Comparison of ENCODE assay signal across 1 cellular context in the genomic region with DNA sequence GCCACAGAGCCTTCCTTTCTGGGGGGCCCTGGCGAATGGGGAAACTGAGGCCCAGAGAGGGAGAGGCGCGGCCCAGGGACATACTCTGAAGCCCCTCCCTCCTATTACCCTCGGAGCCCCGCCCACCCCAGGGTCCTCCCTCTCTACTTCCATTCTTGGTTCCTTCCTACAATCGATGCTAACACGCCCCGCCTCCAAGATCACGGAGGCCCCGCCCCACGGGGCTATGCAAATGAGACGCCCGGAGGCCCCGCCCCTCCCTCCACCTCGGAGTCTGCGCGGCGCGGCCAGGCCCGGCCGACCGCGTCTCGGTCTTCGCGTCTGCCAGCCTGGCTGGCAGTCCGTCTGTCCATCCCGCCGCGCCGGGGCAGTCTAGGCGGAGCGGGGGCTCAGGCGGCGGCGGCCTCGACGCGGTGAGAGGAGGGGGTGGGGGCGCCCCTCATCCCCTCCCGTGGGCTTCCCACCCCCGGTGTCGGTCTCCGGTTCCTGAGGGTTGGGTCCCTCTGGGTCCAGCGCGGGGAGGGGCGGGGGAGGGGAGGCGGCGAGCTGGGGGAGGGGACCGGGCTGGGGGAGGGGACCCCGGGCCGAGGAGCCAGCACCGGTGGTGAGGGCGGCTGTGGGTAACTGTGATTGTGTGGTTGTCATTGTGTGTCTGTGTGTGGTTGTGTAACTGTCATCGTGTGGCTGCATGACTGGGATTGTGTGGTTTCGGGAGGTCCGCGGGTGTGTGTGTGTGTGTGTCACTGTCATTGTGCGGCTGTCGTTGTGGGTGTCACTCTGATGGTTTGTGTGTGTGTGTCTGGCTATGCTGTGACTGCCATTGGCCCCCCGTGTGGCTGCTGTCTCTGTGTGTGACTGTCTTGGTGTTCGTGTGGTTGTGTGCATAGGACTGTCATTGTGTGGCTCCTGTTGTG.
A peak's percentile ranks its signal among the peaks of the same experiment; 100 is the strongest.
TF ChIP-seq lines count a peak whose summit lies in the region.

Gene PLPPR2 (plus strand): TSS at position 273 of the 914 bp plus-strand sequence. CDS start 2,242 bp downstream, outside the sequence.

TF ChIP-seq in HEK293, 187 proteins besides CTCF, POLR2A, EP300 and RAD21 (continued from another document):
- TF ChIP-seq, protein P1, sequence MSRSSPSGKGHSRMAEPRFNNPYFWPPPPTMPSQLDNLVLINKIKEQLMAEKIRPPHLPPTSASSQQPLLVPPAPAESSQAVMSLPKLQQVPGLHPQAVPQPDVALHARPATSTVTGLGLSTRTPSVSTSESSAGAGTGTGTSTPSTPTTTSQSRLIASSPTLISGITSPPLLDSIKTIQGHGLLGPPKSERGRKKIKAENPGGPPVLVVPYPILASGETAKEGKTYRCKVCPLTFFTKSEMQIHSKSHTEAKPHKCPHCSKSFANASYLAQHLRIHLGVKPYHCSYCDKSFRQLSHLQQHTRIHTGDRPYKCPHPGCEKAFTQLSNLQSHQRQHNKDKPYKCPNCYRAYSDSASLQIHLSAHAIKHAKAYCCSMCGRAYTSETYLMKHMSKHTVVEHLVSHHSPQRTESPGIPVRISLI (tag by site-specific recombination; IDR thresholded peaks at IDR 0.05), result no peak
- TF ChIP-seq HOXC10 (CRISPR knock-in tag; IDR thresholded peaks at IDR 0.05), result no peak
- TF ChIP-seq ZNF169 (tag by site-specific recombination; IDR thresholded peaks at IDR 0.05), result peak; percentile 52; the same call in 1 of the 2 replicates
- no peak for TF ChIP-seq ZNF501 (tag by site-specific recombination; IDR thresholded peaks at IDR 0.05)
- TF ChIP-seq REPIN1 (tag by site-specific recombination; IDR thresholded peaks at IDR 0.05; ENCODE audit: low read depth), result peak; percentile 68; the same call in 1 of the 2 replicates
- TF ChIP-seq SP3 (tag by site-specific recombination; IDR thresholded peaks at IDR 0.05), result peak; percentile 42
- TF ChIP-seq, protein P2, sequence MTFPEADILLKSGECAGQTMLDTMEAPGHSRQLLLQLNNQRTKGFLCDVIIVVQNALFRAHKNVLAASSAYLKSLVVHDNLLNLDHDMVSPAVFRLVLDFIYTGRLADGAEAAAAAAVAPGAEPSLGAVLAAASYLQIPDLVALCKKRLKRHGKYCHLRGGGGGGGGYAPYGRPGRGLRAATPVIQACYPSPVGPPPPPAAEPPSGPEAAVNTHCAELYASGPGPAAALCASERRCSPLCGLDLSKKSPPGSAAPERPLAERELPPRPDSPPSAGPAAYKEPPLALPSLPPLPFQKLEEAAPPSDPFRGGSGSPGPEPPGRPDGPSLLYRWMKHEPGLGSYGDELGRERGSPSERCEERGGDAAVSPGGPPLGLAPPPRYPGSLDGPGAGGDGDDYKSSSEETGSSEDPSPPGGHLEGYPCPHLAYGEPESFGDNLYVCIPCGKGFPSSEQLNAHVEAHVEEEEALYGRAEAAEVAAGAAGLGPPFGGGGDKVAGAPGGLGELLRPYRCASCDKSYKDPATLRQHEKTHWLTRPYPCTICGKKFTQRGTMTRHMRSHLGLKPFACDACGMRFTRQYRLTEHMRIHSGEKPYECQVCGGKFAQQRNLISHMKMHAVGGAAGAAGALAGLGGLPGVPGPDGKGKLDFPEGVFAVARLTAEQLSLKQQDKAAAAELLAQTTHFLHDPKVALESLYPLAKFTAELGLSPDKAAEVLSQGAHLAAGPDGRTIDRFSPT (tag by site-specific recombination; IDR thresholded peaks at IDR 0.05), result peak; percentile 28; the same call in 1 of the 2 replicates
- TF ChIP-seq, protein P3, sequence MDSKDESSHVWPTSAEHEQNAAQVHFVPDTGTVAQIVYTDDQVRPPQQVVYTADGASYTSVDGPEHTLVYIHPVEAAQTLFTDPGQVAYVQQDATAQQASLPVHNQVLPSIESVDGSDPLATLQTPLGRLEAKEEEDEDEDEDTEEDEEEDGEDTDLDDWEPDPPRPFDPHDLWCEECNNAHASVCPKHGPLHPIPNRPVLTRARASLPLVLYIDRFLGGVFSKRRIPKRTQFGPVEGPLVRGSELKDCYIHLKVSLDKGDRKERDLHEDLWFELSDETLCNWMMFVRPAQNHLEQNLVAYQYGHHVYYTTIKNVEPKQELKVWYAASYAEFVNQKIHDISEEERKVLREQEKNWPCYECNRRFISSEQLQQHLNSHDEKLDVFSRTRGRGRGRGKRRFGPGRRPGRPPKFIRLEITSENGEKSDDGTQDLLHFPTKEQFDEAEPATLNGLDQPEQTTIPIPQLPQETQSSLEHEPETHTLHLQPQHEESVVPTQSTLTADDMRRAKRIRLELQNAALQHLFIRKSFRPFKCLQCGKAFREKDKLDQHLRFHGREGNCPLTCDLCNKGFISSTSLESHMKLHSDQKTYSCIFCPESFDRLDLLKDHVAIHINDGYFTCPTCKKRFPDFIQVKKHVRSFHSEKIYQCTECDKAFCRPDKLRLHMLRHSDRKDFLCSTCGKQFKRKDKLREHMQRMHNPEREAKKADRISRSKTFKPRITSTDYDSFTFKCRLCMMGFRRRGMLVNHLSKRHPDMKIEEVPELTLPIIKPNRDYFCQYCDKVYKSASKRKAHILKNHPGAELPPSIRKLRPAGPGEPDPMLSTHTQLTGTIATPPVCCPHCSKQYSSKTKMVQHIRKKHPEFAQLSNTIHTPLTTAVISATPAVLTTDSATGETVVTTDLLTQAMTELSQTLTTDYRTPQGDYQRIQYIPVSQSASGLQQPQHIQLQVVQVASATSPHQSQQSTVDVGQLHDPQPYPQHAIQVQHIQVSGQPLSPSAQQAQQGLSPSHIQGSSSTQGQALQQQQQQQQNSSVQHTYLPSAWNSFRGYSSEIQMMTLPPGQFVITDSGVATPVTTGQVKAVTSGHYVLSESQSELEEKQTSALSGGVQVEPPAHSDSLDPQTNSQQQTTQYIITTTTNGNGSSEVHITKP (tag by site-specific recombination; IDR thresholded peaks at IDR 0.05), result peak; percentile 69
- no peak for TF ChIP-seq ZNF518A (tag by site-specific recombination; conservative IDR thresholded peaks at IDR 0.05; ENCODE audit: low read depth)
- TF ChIP-seq ZNF692 (tag by site-specific recombination; IDR thresholded peaks at IDR 0.05), result peak; percentile 35; the same call in 1 of the 2 replicates
- TF ChIP-seq ZNF514 (tag by site-specific recombination; IDR thresholded peaks at IDR 0.05), result no peak
- no peak for TF ChIP-seq ZNF585B (tag by site-specific recombination; IDR thresholded peaks at IDR 0.05)
TF ChIP-seq in HEK293: peak in this region for 55.
